ENCODE assay signal across 10 cellular contexts in genomic region chr1:161462205-161463113, GRCh38. TPM values are rescaled to one million over a fixed set of nuclear protein-coding genes. Genes with fewer than 3 reads are reported as not detected.
DNase-seq lines count a peak whose midpoint lies in the region; ATAC-seq and TF ChIP-seq lines count a peak whose summit lies in the region.
"Not testable (repeated sequence)": the region's sequence is repeated elsewhere in the genome, so short reads cannot be mapped to it uniquely, and the experiment has no call there.
"Had no signal": no experiment of that assay in that cellular context is flagged by ENCODE, and none has a peak within 500 bp of the region (broad histone marks: within the 10 kb centered on the region; RNA-seq: fewer than 3 reads in every experiment).

No MANE protein-coding gene starts in this region.

- H3K4me1 ChIP-seq in foreskin keratinocyte, result not testable (repeated sequence)

- H3K27ac Mint-ChIP-seq in stimulated activated memory B cell treated with anti-CD40 and anti-IgM and Interleukin-4, amounts not matched to agents 10 μg/mL and 1 μg/mL and 100 μg/mL, for 72 hours, result not testable (repeated sequence)

- DNase-seq in foreskin keratinocyte, result not testable (repeated sequence)

- not testable (repeated sequence) for H3K9me3 Mint-ChIP-seq in stimulated activated memory B cell treated with anti-CD40 and anti-IgM and Interleukin-4, amounts not matched to agents 10 μg/mL and 1 μg/mL and 100 μg/mL, for 72 hours

- TF ChIP-seq POLR2A in GM18505 (IDR thresholded peaks at IDR 0.05; ENCODE audit: borderline replicate concordance, extremely low read depth, insufficient read depth, insufficient read length), result not testable (repeated sequence)

- H3K4me3 Mint-ChIP-seq in stimulated activated memory B cell treated with anti-CD40 and anti-IgM and Interleukin-4, amounts not matched to agents 10 μg/mL and 1 μg/mL and 100 μg/mL, for 72 hours, result not testable (repeated sequence)

- H3K27ac ChIP-seq in foreskin keratinocyte, result not testable (repeated sequence)

- not testable (repeated sequence) for H3K27me3 ChIP-seq in foreskin keratinocyte

- not testable (repeated sequence) for H3K27me3 Mint-ChIP-seq in stimulated activated memory B cell treated with anti-CD40 and anti-IgM and Interleukin-4, amounts not matched to agents 10 μg/mL and 1 μg/mL and 100 μg/mL, for 72 hours

- H3K4me1 Mint-ChIP-seq in stimulated activated memory B cell treated with anti-CD40 and anti-IgM and Interleukin-4, amounts not matched to agents 10 μg/mL and 1 μg/mL and 100 μg/mL, for 72 hours, result not testable (repeated sequence)

- peak; percentile 21 for ATAC-seq in GM18505 (IDR thresholded peaks at IDR 0.05; ENCODE audit: unreplicated experiment)
- peak; percentile 27 for ATAC-seq in GM19397 (IDR thresholded peaks at IDR 0.05; ENCODE audit: unreplicated experiment)
- peak; percentile 17 for ATAC-seq in GM21737 (IDR thresholded peaks at IDR 0.05; ENCODE audit: unreplicated experiment)
- peak; percentile 27 for ATAC-seq in HG02938 (IDR thresholded peaks at IDR 0.05; ENCODE audit: unreplicated experiment)
- ATAC-seq in HG03432 (IDR thresholded peaks at IDR 0.05; ENCODE audit: unreplicated experiment), result peak; percentile 33
- peak; percentile 30 to 31 for ATAC-seq in activated CD4-positive, CD25-positive, alpha-beta regulatory T cell treated with anti-CD3 and anti-CD28 coated beads, Interleukin-2, amount 50 U/mL, for 24 hours
- ATAC-seq in foreskin keratinocyte, result peak; percentile 8
- ATAC-seq in stimulated activated memory B cell treated with anti-CD40 and anti-IgM and Interleukin-4, amounts not matched to agents 10 μg/mL and 1 μg/mL and 100 μg/mL, for 72 hours, result peak; percentile 44

- not testable (repeated sequence) for H3K36me3 Mint-ChIP-seq in stimulated activated memory B cell treated with anti-CD40 and anti-IgM and Interleukin-4, amounts not matched to agents 10 μg/mL and 1 μg/mL and 100 μg/mL, for 72 hours

- TF ChIP-seq CTCF in foreskin keratinocyte (conservative IDR thresholded peaks at IDR 0.05), result not testable (repeated sequence)

RNA-seq across cellular contexts. Expression of gene FCGR2A, which starts 42.8 kb away (rescaled TPM):
- total RNA-seq in foreskin keratinocyte, result not detected in 2 replicates
- polyA plus RNA-seq in foreskin keratinocyte, result not detected in 2 replicates
- total RNA-seq: endodermal cell, osteocyte had no signal
